In genomic region chr18:5964108-5964507, GRCh38 we compare ENCODE assay signal across 28 cellular contexts.
"Had no signal": no experiment of that assay in that cellular context is flagged by ENCODE, and none has a peak within 500 bp of the region (broad histone marks: within the 10 kb centered on the region; RNA-seq: fewer than 3 reads in every experiment).

No MANE protein-coding gene starts in this region.

- H3K36me3 Mint-ChIP-seq: activated naive CD4-positive, alpha-beta T cell treated with anti-CD3 and anti-CD28 coated beads, Interleukin-2, amount 50 U/mL, for 72 hours had no signal

- H3K4me3 ChIP-seq: adrenal gland, body of pancreas, breast epithelium, Peyer's patch had no signal

- H3K27me3 Mint-ChIP-seq: activated CD4-positive, alpha-beta T cell treated with anti-CD3 and anti-CD28 coated beads for 36 hours; activated CD4-positive, alpha-beta T cell treated with anti-CD3 and anti-CD28 coated beads, Interleukin-2, amount 10 ng/mL, durations not matched to agents 7 days and 5 days; activated T-cell treated with anti-CD3 and anti-CD28 coated beads, Interleukin-2, amount 50 U/mL, for 24 hours had no signal

- H3K9me3 ChIP-seq: adrenal gland, body of pancreas, breast epithelium, Peyer's patch had no signal

- H3K27ac ChIP-seq: adrenal gland, body of pancreas, breast epithelium, Peyer's patch had no signal

- H3K36me3 ChIP-seq: adrenal gland, breast epithelium, Peyer's patch had no signal

- H3K27ac Mint-ChIP-seq: activated CD4-positive, alpha-beta T cell treated with anti-CD3 and anti-CD28 coated beads for 36 hours; activated CD4-positive, alpha-beta T cell treated with anti-CD3 and anti-CD28 coated beads, Interleukin-2, amount 10 ng/mL, durations not matched to agents 7 days and 5 days; activated CD8-positive, alpha-beta T cell treated with anti-CD3 and anti-CD28 coated beads, Interleukin-2, amount 10 ng/mL, durations not matched to agents 7 days and 5 days; activated naive CD4-positive, alpha-beta T cell treated with anti-CD3 and anti-CD28 coated beads for 36 hours; activated T-cell treated with anti-CD3 and anti-CD28 coated beads, Interleukin-2, amount 50 U/mL, for 24 hours; activated T-helper 1 cell treated with anti-CD3 and anti-CD28 coated beads, Interleukin-12 subunit alpha, Interleukin-12 subunit beta, Interleukin-2, Interleukin-4 antibody, amounts not matched to agents 30 ng/mL and 10 ng/mL and 1 ng/mL, durations not matched to agents 14 hours and 24 hours and 36 hours; T-helper 2 cell treated with Interferon-gamma antibody and Interleukin-4, amounts not matched to agents 5 μg/mL and 100 μg/mL, for 36 hours had no signal

- H3K4me3 Mint-ChIP-seq: activated CD4-positive, alpha-beta T cell treated with anti-CD3 and anti-CD28 coated beads for 36 hours; activated CD4-positive, alpha-beta T cell treated with anti-CD3 and anti-CD28 coated beads, Interleukin-2, amount 10 ng/mL, durations not matched to agents 7 days and 5 days; activated CD8-positive, alpha-beta T cell treated with anti-CD3 and anti-CD28 coated beads, Interleukin-2, amount 10 ng/mL, durations not matched to agents 7 days and 5 days; activated naive CD4-positive, alpha-beta T cell treated with anti-CD3 and anti-CD28 coated beads for 36 hours; activated T-cell treated with anti-CD3 and anti-CD28 coated beads, Interleukin-2, amount 50 U/mL, for 24 hours; activated T-helper 1 cell treated with anti-CD3 and anti-CD28 coated beads, Interleukin-12 subunit alpha, Interleukin-12 subunit beta, Interleukin-2, Interleukin-4 antibody, amounts not matched to agents 30 ng/mL and 10 ng/mL and 1 ng/mL, durations not matched to agents 14 hours and 24 hours and 36 hours; T-helper 2 cell treated with Interferon-gamma antibody and Interleukin-4, amounts not matched to agents 5 μg/mL and 100 μg/mL, for 36 hours had no signal

- H3K9me3 Mint-ChIP-seq: activated CD4-positive, alpha-beta T cell treated with anti-CD3 and anti-CD28 coated beads, Interleukin-2, amount 10 ng/mL, durations not matched to agents 7 days and 5 days; activated naive CD4-positive, alpha-beta T cell treated with anti-CD3 and anti-CD28 coated beads for 36 hours; activated naive CD4-positive, alpha-beta T cell treated with anti-CD3 and anti-CD28 coated beads, Interleukin-2, amount 50 U/mL, for 72 hours; activated T-cell treated with anti-CD3 and anti-CD28 coated beads, Interleukin-2, amount 50 U/mL, for 24 hours; activated T-helper 1 cell treated with anti-CD3 and anti-CD28 coated beads, Interleukin-12 subunit alpha, Interleukin-12 subunit beta, Interleukin-2, Interleukin-4 antibody, amounts not matched to agents 30 ng/mL and 10 ng/mL and 1 ng/mL, durations not matched to agents 14 hours and 24 hours and 36 hours; T-helper 2 cell treated with Interferon-gamma antibody and Interleukin-4, amounts not matched to agents 5 μg/mL and 100 μg/mL, for 36 hours had no signal

- DNase-seq: activated CD4-positive, alpha-beta T cell treated with anti-CD3 and anti-CD28 coated beads, Interleukin-2, amount 10 ng/mL, durations not matched to agents 7 days and 5 days; activated CD4-positive, alpha-beta T cell treated with anti-CD3 and anti-CD28 coated beads, Interleukin-2, amount 50 U/mL, for 48 hours; activated CD8-positive, alpha-beta T cell treated with anti-CD3 and anti-CD28 coated beads, Interleukin-2, amount 10 ng/mL, durations not matched to agents 7 days and 5 days; activated gamma-delta T cell treated with Interleukin-2 at 50 U/mL for 16 hours; activated naive CD4-positive, alpha-beta T cell treated with anti-CD3 and anti-CD28 coated beads for 36 hours; activated T-cell treated with anti-CD3 and anti-CD28 coated beads, Interleukin-2, amount 50 U/mL, for 24 hours; adrenal gland; body of pancreas; KG1; MM.1S; MV-4-11; NCI-H1092; NCI-H1436 treated with DMSO at 0.1 percent for 48 hours; NCI-H1694 treated with DMSO at 0.1 percent for 48 hours; NCI-H2029; NCI-H526; NCI-H748 treated with DMSO at 0.1 percent for 48 hours; NK-92 treated with Interleukin-12 subunit alpha and Interleukin-12 subunit beta, amount 100 ng/mL, for 24 hours; PC-3; Peyer's patch; RPMI8226; SW 1271; T-helper 1 cell had no signal

- ATAC-seq: activated CD8-positive, alpha-beta T cell treated with anti-CD3 and anti-CD28 coated beads, Interleukin-2, amount 10 ng/mL, durations not matched to agents 7 days and 5 days; body of pancreas; PC-3 had no signal

- H3K4me1 ChIP-seq: body of pancreas, breast epithelium had no signal

- H3K27me3 ChIP-seq: adrenal gland, body of pancreas, breast epithelium, Peyer's patch had no signal
